21 cellular contexts compared by ENCODE assay signal in the genomic region with DNA sequence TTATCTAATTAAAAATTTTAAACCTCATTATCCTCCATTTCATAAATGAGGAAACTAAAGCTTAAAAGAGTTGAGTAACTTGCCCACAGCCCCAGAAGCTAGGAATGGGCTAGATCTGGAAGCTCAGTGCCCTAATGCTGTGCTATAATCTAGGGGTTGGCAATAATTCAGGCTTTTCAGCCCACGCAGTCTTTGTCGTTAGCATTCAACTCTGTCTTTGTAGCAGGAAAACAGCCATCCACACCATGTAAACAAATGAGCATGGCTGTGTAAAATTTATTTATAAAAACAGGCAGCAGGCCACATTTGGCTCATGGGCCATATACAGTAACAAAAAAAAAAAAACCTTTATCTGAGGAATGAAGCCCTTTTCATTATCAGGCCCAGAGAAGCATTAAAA.
DNase-seq lines count a peak whose midpoint lies in the region; ATAC-seq and TF ChIP-seq lines count a peak whose summit lies in the region.
"Had no signal": no experiment of that assay in that cellular context is flagged by ENCODE, and none has a peak within 500 bp of the region (broad histone marks: within the 10 kb centered on the region; RNA-seq: fewer than 3 reads in every experiment).

No MANE protein-coding gene starts in this region.

- H3F3A ChIP-seq in GM23338 (replicated peaks; ENCODE audit: low read depth) = no peaks in the 10 kb centered on the region
- H3F3A ChIP-seq in smooth muscle cell (ENCODE audit: low read depth) = no peaks in the 10 kb centered on the region

- H3K9me3 Mint-ChIP-seq in GM23338 (no peaks in the 10 kb centered on the region; the same call in 2 of the 3 replicates), brain (peaks cover 3 to 13% (median 5%) of the 10 kb centered on the region in 5 experiments)

- H3K27ac Mint-ChIP-seq in GM23338 (no peak overlapping the region), brain (peak overlapping the region in 3 of 5 experiments; percentile 15 to 79 (median 76))
- H3K27ac Mint-ChIP-seq: B cell; CD4-positive, CD25-positive, alpha-beta regulatory T cell had no signal

- H3K79me2 ChIP-seq in GM23338 (replicated peaks; ENCODE audit: insufficient read depth) (no peaks in the 10 kb centered on the region), smooth muscle cell (ENCODE audit: low read depth) (no peaks in the 10 kb centered on the region)

- H3K4me3 ChIP-seq in GM23338 (no peak overlapping the region), smooth muscle cell (no peak overlapping the region), left ventricle myocardium inferior (no peak overlapping the region)
- H3K4me3 ChIP-seq: GM23248, SJCRH30 had no signal

- no peak for TF ChIP-seq CTCF in GM23338 (conservative IDR thresholded peaks at IDR 0.05; ENCODE audit: low read depth in 2 of 2)
- TF ChIP-seq CTCF in brain (conservative IDR thresholded peaks at IDR 0.05) = no peak
- no peak for TF ChIP-seq CTCF in smooth muscle cell (IDR thresholded peaks at IDR 0.05; ENCODE audit: borderline replicate concordance, insufficient read depth, poor library complexity, severe bottlenecking)
- TF ChIP-seq CTCF in left ventricle myocardium inferior (IDR thresholded peaks at IDR 0.05; ENCODE audit: borderline replicate concordance) = no peak

- H3K4me3 Mint-ChIP-seq in GM23338 (no peak overlapping the region), brain (no peak overlapping the region)
- H3K4me3 Mint-ChIP-seq: B cell; CD4-positive, CD25-positive, alpha-beta regulatory T cell had no signal

- H4K20me1 ChIP-seq in GM23338 (replicated peaks; ENCODE audit: insufficient read depth) (no peaks in the 10 kb centered on the region), smooth muscle cell (ENCODE audit: low read depth) (no peaks in the 10 kb centered on the region)

- no peaks in the 10 kb centered on the region for H3K27me3 ChIP-seq in GM23338 (ENCODE audit: insufficient read depth)
- no peaks in the 10 kb centered on the region for H3K27me3 ChIP-seq in smooth muscle cell (ENCODE audit: low read depth)
- H3K27me3 ChIP-seq in left ventricle myocardium inferior (ENCODE audit: low read depth) = no peaks in the 10 kb centered on the region
- H3K27me3 ChIP-seq: SJCRH30 had no signal

- H3K36me3 Mint-ChIP-seq in GM23338 (ENCODE audit: low read depth) = peaks cover 6% of the 10 kb centered on the region; the same call in 1 of the 3 replicates
- H3K36me3 Mint-ChIP-seq in brain = peaks cover 45% of the 10 kb centered on the region
- H3K36me3 Mint-ChIP-seq: CD4-positive, CD25-positive, alpha-beta regulatory T cell had no signal

- H3K9me2 ChIP-seq in GM23338 (ENCODE audit: insufficient read depth) = peaks cover 2% of the 10 kb centered on the region

- H3K4me1 ChIP-seq in GM23338 (ENCODE audit: insufficient read depth) (peaks cover 38% of the 10 kb centered on the region), smooth muscle cell (ENCODE audit: low read depth) (no peaks in the 10 kb centered on the region), left ventricle myocardium inferior (peaks cover 18% of the 10 kb centered on the region)
- H3K4me1 ChIP-seq: SJCRH30 had no signal

- no peak overlapping the region for H3K27ac ChIP-seq in GM23338 (ENCODE audit: low read depth)
- peak overlapping the region; percentile 78 for H3K27ac ChIP-seq in smooth muscle cell (ENCODE audit: low read depth)
- H3K27ac ChIP-seq in left ventricle myocardium inferior (replicated peaks) = no peak overlapping the region
- H3K27ac ChIP-seq: GM23248, KMS-11, SJCRH30 had no signal

- no peak overlapping the region for H3K9ac ChIP-seq in smooth muscle cell (ENCODE audit: low read depth)
- H3K9ac ChIP-seq: GM23248, KMS-11 had no signal

- no peak overlapping the region for H2AFZ ChIP-seq in GM23338
- H2AFZ ChIP-seq in smooth muscle cell (ENCODE audit: low read depth) = no peak overlapping the region
- H2AFZ ChIP-seq: GM23248 had no signal

- H3K27me3 Mint-ChIP-seq in GM23338 (ENCODE audit: insufficient read depth, low read depth, poor library complexity) = no peaks in the 10 kb centered on the region
- H3K27me3 Mint-ChIP-seq in brain = no peaks in the 10 kb centered on the region
- H3K27me3 Mint-ChIP-seq: CD4-positive, CD25-positive, alpha-beta regulatory T cell had no signal

- no peak for DNase-seq in GM23338 (ENCODE audit: low spot score)
- DNase-seq in iris pigment epithelial cell (ENCODE audit: low read depth) = peak; percentile 19
- DNase-seq in smooth muscle cell (lab: John Stamatoyannopoulos, UW; ENCODE audit: unreplicated experiment) = no peak
- no peak for DNase-seq in left ventricle myocardium inferior
- no peak for DNase-seq in occipital lobe (lab: John Stamatoyannopoulos, UW)
- no peak for DNase-seq in DMS 273 treated with DMSO at 0.1 percent for 48 hours (lab: John Stamatoyannopoulos, UW)
- DNase-seq: 8988T; CD4-positive, CD25-positive, alpha-beta regulatory T cell; COR-L47; GM23248; NCI-H1048; NCI-H1436 treated with DMSO at 0.1 percent for 48 hours; NCI-H2029; NCI-H345; NCI-H526; PC-3; SJCRH30 had no signal

- WGBS in smooth muscle cell (ENCODE audit: low lambda C conversion rate) = 14% methylated on average over 2 of the region's 2 CpGs

- ATAC-seq in GM23338 = no peak
- no peak for ATAC-seq in HG02973 (IDR thresholded peaks at IDR 0.05; ENCODE audit: unreplicated experiment)
- ATAC-seq: PC-3 had no signal

- H3K9me3 ChIP-seq in smooth muscle cell (replicated peaks; ENCODE audit: low read depth) (no peaks in the 10 kb centered on the region), left ventricle myocardium inferior (replicated peaks) (peaks cover 8% of the 10 kb centered on the region)
- H3K9me3 ChIP-seq: SJCRH30 had no signal

- no peaks in the 10 kb centered on the region for H3K36me3 ChIP-seq in GM23338 (ENCODE audit: insufficient read depth)
- no peaks in the 10 kb centered on the region for H3K36me3 ChIP-seq in smooth muscle cell (ENCODE audit: low read depth)
- peaks cover 20% of the 10 kb centered on the region for H3K36me3 ChIP-seq in left ventricle myocardium inferior

- peaks cover 38% of the 10 kb centered on the region for H3K4me1 Mint-ChIP-seq in GM23338
- H3K4me1 Mint-ChIP-seq in brain = peaks cover 31% of the 10 kb centered on the region
- H3K4me1 Mint-ChIP-seq: B cell; CD4-positive, CD25-positive, alpha-beta regulatory T cell had no signal

- H3K4me2 ChIP-seq in GM23338 (peak overlapping the region; percentile 6; the same call in 1 of the 2 replicates), smooth muscle cell (peak overlapping the region; percentile 49)
- H3K4me2 ChIP-seq: KMS-11 had no signal

- intact Hi-C loops in left ventricle myocardium inferior (cut with micrococcal nuclease) = no loop called here

TF ChIP-seq in GM23338, 12 proteins besides CTCF, POLR2A, EP300 and RAD21 (continues in another document):
- TF ChIP-seq ZNF331 (CRISPR knock-in tag; IDR thresholded peaks at IDR 0.05; ENCODE audit: low read depth) = no peak
- no peak for TF ChIP-seq ZNF114 (CRISPR knock-in tag; IDR thresholded peaks at IDR 0.05)
- no peak for TF ChIP-seq STAT1 (IDR thresholded peaks at IDR 0.05; ENCODE audit: unreplicated experiment)
- TF ChIP-seq CREB1 (CRISPR knock-in tag; IDR thresholded peaks at IDR 0.05; ENCODE audit: low read depth) = no peak
- TF ChIP-seq NANOG (IDR thresholded peaks at IDR 0.05; ENCODE audit: borderline replicate concordance) = no peak
